Comparison of ENCODE assay signal across 8 cellular contexts in the genomic region with DNA sequence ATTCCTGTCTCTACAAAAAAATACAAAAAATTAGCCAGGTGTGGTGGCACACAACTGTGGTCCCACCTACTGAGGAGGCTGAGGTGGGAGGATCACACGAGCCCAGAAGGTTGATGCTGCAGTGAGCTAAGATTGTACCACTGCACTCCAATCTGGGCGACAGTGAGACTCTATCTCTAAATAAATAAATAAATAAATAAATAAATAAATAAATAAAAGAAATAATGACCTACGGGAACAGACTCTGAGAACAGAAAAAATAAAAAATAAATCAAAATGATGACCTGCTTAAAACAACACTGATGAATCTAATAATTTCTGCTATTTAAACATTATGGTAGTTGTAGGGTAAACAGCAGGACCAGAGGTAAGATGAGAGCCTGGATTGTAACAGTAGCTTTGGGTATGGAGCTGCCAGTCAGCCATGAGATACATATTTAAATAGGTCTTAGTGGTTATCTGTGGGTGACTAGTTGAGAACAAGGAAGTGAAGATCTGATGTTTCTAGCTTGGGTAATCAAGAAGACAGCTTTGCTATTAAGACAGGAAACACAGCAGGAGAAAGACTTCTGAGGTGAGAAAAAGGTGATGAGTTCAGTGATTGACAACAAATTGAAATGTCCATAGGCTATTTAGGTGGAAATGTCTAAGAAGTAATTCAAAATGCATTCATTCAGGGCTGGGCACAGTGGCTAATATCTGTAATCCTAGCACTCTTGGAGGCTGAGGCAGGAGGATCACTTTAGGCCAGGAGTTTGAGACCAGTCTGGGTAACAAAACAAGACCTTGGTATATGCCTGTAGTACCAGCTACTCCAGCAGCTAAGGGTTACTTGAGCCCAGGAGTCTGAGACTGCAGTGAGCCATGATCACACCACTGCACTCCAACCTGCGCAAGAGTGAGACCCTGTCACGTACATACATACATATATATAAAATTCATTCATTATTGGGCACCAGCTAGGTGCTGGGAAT. TPM values are rescaled to one million over a fixed set of nuclear protein-coding genes. Genes with fewer than 3 reads are reported as not detected.
A peak's percentile ranks its signal among the peaks of the same experiment; 100 is the strongest.
DNase-seq lines count a peak whose midpoint lies in the region; ATAC-seq lines count a peak whose summit lies in the region.

No MANE protein-coding gene starts in this region.

- H3K27me3 ChIP-seq in HAP-1 (ENCODE audit: low read depth) = no peaks in the 10 kb centered on the region

- peak; percentile 81 for DNase-seq in MV-4-11 (lab: John Stamatoyannopoulos, UW)
- peak; percentile 74 for DNase-seq in naive B cell
- DNase-seq in NCI-H2171 (lab: John Stamatoyannopoulos, UW) = no peak
- no peak for DNase-seq in hippocampal formation (lab: John Stamatoyannopoulos, UW)
- DNase-seq in HAP-1 (ENCODE audit: low spot score in 2 of 2) = no peak
- DNase-seq in HuH-7 (ENCODE audit: low spot score) = no peak

- no peaks in the 10 kb centered on the region for H3K27me3 Mint-ChIP-seq in naive B cell

- H3K36me3 ChIP-seq in HAP-1 (replicated peaks) = peaks cover 19% of the 10 kb centered on the region

- no peaks in the 10 kb centered on the region for H3K9me3 ChIP-seq in HAP-1

- peaks cover 16% of the 10 kb centered on the region for H3K4me1 ChIP-seq in HAP-1

- no peak overlapping the region for H3K4me3 ChIP-seq in HAP-1

- ATAC-seq in GM18870 (IDR thresholded peaks at IDR 0.05; ENCODE audit: unreplicated experiment) (peak; percentile 95), HG02610 (IDR thresholded peaks at IDR 0.05; ENCODE audit: unreplicated experiment) (peak; percentile 97), naive B cell (ENCODE audit: low read depth in 2 of 2) (peak; percentile 100)

- in situ Hi-C loops in HAP-1 (cut with MboI; ENCODE audit: low sequenced_read_pairs) = no loop called here

- peak overlapping the region; percentile 9 to 92 (median 77) for H3K27ac Mint-ChIP-seq in naive B cell

- peaks cover 12 to 24% of the 10 kb centered on the region in 2 donors for H3K36me3 Mint-ChIP-seq in naive B cell

- no peaks in the 10 kb centered on the region for H3K9me3 Mint-ChIP-seq in naive B cell

- H3K4me1 Mint-ChIP-seq in naive B cell = peaks cover 49 to 53% (median 52%) of the 10 kb centered on the region in 3 donors

- H3K4me3 Mint-ChIP-seq in naive B cell = peak overlapping the region; percentile 50 to 80 (median 66)

RNA-seq across cellular contexts. Expression of a gene that starts 11.0 kb away (rescaled TPM):
- 10 to 100 TPM in 5 of 6 donors, 1 to 10 TPM in 1; 8.8 to 14.4 (median 10.4) TPM for polyA plus RNA-seq in naive B cell (ENCODE audit: low read depth in 6 of 6)

Comparison
In these comparisons a context has a peak if more than half of its experiments do, and no peak if none do; other contexts are left out.
1. DNase-seq: peak in MV-4-11 (single experiment) and naive B cell (single experiment); none in NCI-H2171 (single experiment), hippocampal formation (0 of 2), HAP-1 (0 of 2) and HuH-7 (single experiment).
2. Peak in every context shown above with its lines, with median percentiles within 50 percentile points of each other: ATAC-seq.